ENCODE assay signal across 15 cellular contexts in the genomic region with DNA sequence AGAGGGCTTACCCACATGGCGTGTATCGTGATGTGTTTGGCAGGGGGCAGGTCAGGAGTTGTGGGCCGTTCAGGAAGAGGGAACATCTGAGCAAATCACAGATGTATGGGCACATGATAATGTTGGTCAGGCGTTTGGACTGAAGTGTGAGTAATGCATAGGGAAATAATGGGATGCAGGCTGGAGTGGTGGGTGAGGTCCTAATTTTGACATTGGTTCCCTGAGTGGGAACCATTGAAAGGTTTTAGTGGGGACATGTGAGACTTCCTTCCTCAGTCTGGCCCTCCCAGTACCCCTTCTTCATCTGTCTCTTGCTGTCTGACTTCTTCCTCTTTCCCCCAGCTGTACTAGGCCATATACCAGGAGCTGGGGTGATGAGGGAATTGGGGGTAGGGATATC. TPM values are rescaled to one million over a fixed set of nuclear protein-coding genes. Genes with fewer than 3 reads are reported as not detected.
A peak's percentile ranks its signal among the peaks of the same experiment; 100 is the strongest.
DNase-seq lines count a peak whose midpoint lies in the region; ATAC-seq and TF ChIP-seq lines count a peak whose summit lies in the region.
"Had no signal": no experiment of that assay in that cellular context is flagged by ENCODE, and none has a peak within 500 bp of the region (broad histone marks: within the 10 kb centered on the region; RNA-seq: fewer than 3 reads in every experiment).

No MANE protein-coding gene starts in this region.

- ATAC-seq in HG03025 (IDR thresholded peaks at IDR 0.05; ENCODE audit: low FRiP score, unreplicated experiment): no peak

- H3K4me1 ChIP-seq in BLaER1 (peaks cover 89% of the 10 kb centered on the region), sigmoid colon (peaks cover 0 to 71% (median 36%) of the 10 kb centered on the region in 4 donors)

- H3K27ac ChIP-seq in BLaER1: no peak overlapping the region; the same call in 1 of the 2 replicates
- no peak overlapping the region for H3K27ac ChIP-seq in sigmoid colon
- H3K27ac ChIP-seq: Peyer's patch had no signal

- no peak overlapping the region for H3K4me3 Mint-ChIP-seq in Calu3 (ENCODE audit: low read depth, unreplicated experiment)
- H3K4me3 Mint-ChIP-seq: activated naive CD4-positive, alpha-beta T cell treated with anti-CD3 and anti-CD28 coated beads, Interleukin-2, amount 10 ng/mL, durations not matched to agents 7 days and 5 days; WTC11 had no signal

- DNase-seq in Calu3: no peak
- DNase-seq in OCI-M1 (lab: John Stamatoyannopoulos, UW): peak; percentile 12
- DNase-seq in germinal center (ENCODE audit: low spot score): peak; percentile 47
- no peak for DNase-seq in AML-193 (lab: John Stamatoyannopoulos, UW)
- no peak for DNase-seq in NCI-H2196 treated with DMSO at 0.1 percent for 48 hours (lab: John Stamatoyannopoulos, UW; ENCODE audit: unreplicated experiment)
- DNase-seq in sigmoid colon: no peak
- DNase-seq: activated naive CD4-positive, alpha-beta T cell treated with anti-CD3 and anti-CD28 coated beads, Interleukin-2, amount 10 ng/mL, durations not matched to agents 7 days and 5 days; DMS79; effector CD4-positive, alpha-beta T cell; head of caudate nucleus; NCI-H2081 treated with DMSO at 0.1 percent for 48 hours; Peyer's patch had no signal

- TF ChIP-seq CTCF in Calu3 (IDR thresholded peaks at IDR 0.05; ENCODE audit: unreplicated experiment) (no peak), sigmoid colon (IDR thresholded peaks at IDR 0.05) (no peak)

- no TSS peak for BruUV-seq in Calu3 (replicated peaks; lab: Mats Ljungman, UMichigan)

- H3K9me3 ChIP-seq in BLaER1 (no peaks in the 10 kb centered on the region), sigmoid colon (no peaks in the 10 kb centered on the region)
- H3K9me3 ChIP-seq: Peyer's patch had no signal

- H3K4me3 ChIP-seq in BLaER1 (no peak overlapping the region), sigmoid colon (no peak overlapping the region)
- H3K4me3 ChIP-seq: Peyer's patch had no signal

- CTCF ChIA-PET in Calu3 (lab: Charles Lee): no interaction called here

- no peak for TF ChIP-seq EP300 in sigmoid colon (IDR thresholded peaks at IDR 0.05)

- no peaks in the 10 kb centered on the region for H3K9me3 Mint-ChIP-seq in Calu3 (ENCODE audit: low read depth, unreplicated experiment)
- H3K9me3 Mint-ChIP-seq: activated naive CD4-positive, alpha-beta T cell treated with anti-CD3 and anti-CD28 coated beads, Interleukin-2, amount 10 ng/mL, durations not matched to agents 7 days and 5 days; WTC11 had no signal

- H3K27me3 ChIP-seq in BLaER1 (no peaks in the 10 kb centered on the region), sigmoid colon (no peaks in the 10 kb centered on the region)
- H3K27me3 ChIP-seq: Peyer's patch had no signal

- no peaks in the 10 kb centered on the region for H3K27me3 Mint-ChIP-seq in Calu3 (ENCODE audit: unreplicated experiment)
- H3K27me3 Mint-ChIP-seq: activated naive CD4-positive, alpha-beta T cell treated with anti-CD3 and anti-CD28 coated beads, Interleukin-2, amount 10 ng/mL, durations not matched to agents 7 days and 5 days had no signal

- intact Hi-C loops in Calu3 (cut with micrococcal nuclease; ENCODE audit: unreplicated experiment) (no loop called here), sigmoid colon (cut with DNase I) (no loop called here)

- TF ChIP-seq POLR2A in sigmoid colon (IDR thresholded peaks at IDR 0.05): no peak

- H3K36me3 Mint-ChIP-seq in Calu3 (ENCODE audit: insufficient read depth, unreplicated experiment): peaks cover 17% of the 10 kb centered on the region
- H3K36me3 Mint-ChIP-seq: WTC11 had no signal

- H3K9ac ChIP-seq in BLaER1: no peak overlapping the region

- H4K20me1 ChIP-seq in BLaER1: peaks cover 97% of the 10 kb centered on the region

- peaks cover 35% of the 10 kb centered on the region for H3K36me3 ChIP-seq in BLaER1
- H3K36me3 ChIP-seq in sigmoid colon: no peaks in the 10 kb centered on the region

- 75 to 84% methylated on average over 4 of the region's 4 CpGs for WGBS in sigmoid colon, 2 donors

- H3K4me1 Mint-ChIP-seq in Calu3 (ENCODE audit: low read depth, unreplicated experiment): peaks cover 84% of the 10 kb centered on the region

- H3K4me2 ChIP-seq in BLaER1: peak overlapping the region; percentile 60

- peak overlapping the region; percentile 47 for H3K27ac Mint-ChIP-seq in Calu3 (ENCODE audit: unreplicated experiment)

RNA-seq across cellular contexts. Expression of a gene that starts 7.6 kb away (rescaled TPM):
- total RNA-seq in Calu3 (2022) (35.7 and 36.0 TPM in 2 replicates), sigmoid colon (10 to 100 TPM; 12.9 to 37.9 (median 19.8) TPM)
- 10 to 100 TPM in 1 of 3 donors, 1 to 10 TPM in 2; 6.6 to 13.8 (median 6.7) TPM for polyA plus RNA-seq in sigmoid colon

Comparison
In these comparisons a context has a peak if more than half of its experiments do, and no peak if none do; other contexts are left out.
1. DNase-seq: peak in OCI-M1 (single experiment) and germinal center (single experiment); none in Calu3 (single experiment), AML-193 (0 of 2), NCI-H2196 treated with DMSO at 0.1 percent for 48 hours (single experiment) and sigmoid colon (single experiment).